ENCODE assay signal across 8 cellular contexts in genomic region chr12:6891637-6892036, GRCh38. TPM values are rescaled to one million over a fixed set of nuclear protein-coding genes. Genes with fewer than 3 reads are reported as not detected.
DNase-seq lines count a peak whose midpoint lies in the region; ATAC-seq and TF ChIP-seq lines count a peak whose summit lies in the region.

No MANE protein-coding gene starts in this region.

- H3K9me3 ChIP-seq in MG63 = no peaks in the 10 kb centered on the region
- no peaks in the 10 kb centered on the region for H3K9me3 ChIP-seq in endocrine pancreas (ENCODE audit: control insufficient read depth, low read length)

- peak overlapping the region; percentile 80 for H3K4me3 Mint-ChIP-seq in neural crest cell

- TF ChIP-seq CTCF in GM13976 (IDR thresholded peaks at IDR 0.05; ENCODE audit: borderline replicate concordance, control extremely low read depth, extremely low read depth, insufficient read depth, missing control alignments) (no peak), neural crest cell (conservative IDR thresholded peaks at IDR 0.05) (no peak)

- in situ Hi-C loops in GM13976 (cut with MboI; ENCODE audit: low sequenced_read_pairs, unreplicated experiment) = no loop called here

- peak overlapping the region; percentile 57 for H3K9ac ChIP-seq in endocrine pancreas (ENCODE audit: control insufficient read depth, insufficient read depth, low read length)

- H3K4me1 ChIP-seq in endocrine pancreas (ENCODE audit: control insufficient read depth, insufficient read depth, low read length) = no peaks in the 10 kb centered on the region

- no peaks in the 10 kb centered on the region for H3K27me3 Mint-ChIP-seq in neural crest cell (ENCODE audit: low read depth)

- intact Hi-C loops in head of caudate nucleus (cut with DNase I) = loop anchor here (2.0 kb wide), 2 partner anchors 19 to 39 kb away; partner anchors contain the start of genes SPSB2 and USP5

- H3K27me3 ChIP-seq in MG63 (no peaks in the 10 kb centered on the region), endocrine pancreas (ENCODE audit: control insufficient read depth, insufficient read depth, low read length) (no peaks in the 10 kb centered on the region)

- ATAC-seq in HG03108 (IDR thresholded peaks at IDR 0.05; ENCODE audit: unreplicated experiment) = no peak

- peak; percentile 38 for DNase-seq in GM13976 (ENCODE audit: low spot score)
- no peak for DNase-seq in MG63
- no peak for DNase-seq in neural crest cell (ENCODE audit: low read depth, low spot score)
- no peak for DNase-seq in NCI-H748 (lab: John Stamatoyannopoulos, UW; ENCODE audit: unreplicated experiment)
- DNase-seq in head of caudate nucleus = no peak
- DNase-seq in stimulated activated CD4-positive, alpha-beta T cell treated with anti-CD3 and anti-CD28 coated beads, Interleukin-4, amount 100 ng/mL, for 24 hours = no peak

- H3K36me3 ChIP-seq in MG63 (peaks cover 6% of the 10 kb centered on the region), endocrine pancreas (ENCODE audit: control insufficient read depth, insufficient read depth, low read length) (no peaks in the 10 kb centered on the region)

- H3K36me3 Mint-ChIP-seq in neural crest cell (ENCODE audit: low read depth) = peaks cover 5% of the 10 kb centered on the region

- peaks cover 4% of the 10 kb centered on the region for H3K9me3 Mint-ChIP-seq in neural crest cell

- H3K4me3 ChIP-seq in MG63 = peak overlapping the region; percentile 42
- peak overlapping the region; percentile 68 for H3K4me3 ChIP-seq in endocrine pancreas (ENCODE audit: control insufficient read depth, insufficient read depth, low read length)

- peak overlapping the region; percentile 71 for H3K27ac Mint-ChIP-seq in neural crest cell (ENCODE audit: unreplicated experiment)

- peaks cover 23% of the 10 kb centered on the region for H3K4me1 Mint-ChIP-seq in neural crest cell

RNA-seq across cellular contexts. Expression of gene LRRC23, which starts 13.0 kb away (rescaled TPM):
- 2.7 and 49.9 TPM in 2 replicates for total RNA-seq in MG63 (2014; rRNA removed; shearing (Covaris generic); ENCODE audit: low replicate concordance)
- total RNA-seq in neural crest cell = 4.8 and 5.2 TPM in 2 replicates

RNA-seq across cellular contexts. Expression of gene SPSB2, which starts 18.5 kb away (rescaled TPM):
- total RNA-seq in MG63 (2014; rRNA removed; shearing (Covaris generic); ENCODE audit: low replicate concordance) = 11.4 and 19.9 TPM in 2 replicates
- 6.2 and 7.0 TPM in 2 replicates for total RNA-seq in neural crest cell

RNA-seq across cellular contexts. Expression of gene ENO2, which starts 22.7 kb away (rescaled TPM):
- total RNA-seq in MG63 (2014; rRNA removed; shearing (Covaris generic); ENCODE audit: low replicate concordance) = 5.6 and 11.9 TPM in 2 replicates
- 67.5 and 68.4 TPM in 2 replicates for total RNA-seq in neural crest cell

RNA-seq across cellular contexts. Expression of gene TPI1, which starts 24.3 kb away (rescaled TPM):
- total RNA-seq in MG63 (2014; rRNA removed; shearing (Covaris generic); ENCODE audit: low replicate concordance) = 1,500 and 1,845 TPM in 2 replicates
- 685 and 713 TPM in 2 replicates for total RNA-seq in neural crest cell

RNA-seq across cellular contexts. Expression of gene ATN1, which starts 36.1 kb away (rescaled TPM):
- total RNA-seq in MG63 (2014; rRNA removed; shearing (Covaris generic); ENCODE audit: low replicate concordance) = 2.8 and 5.0 TPM in 2 replicates
- 118 and 122 TPM in 2 replicates for total RNA-seq in neural crest cell
